ENCODE assay signal across 32 cellular contexts in the genomic region with DNA sequence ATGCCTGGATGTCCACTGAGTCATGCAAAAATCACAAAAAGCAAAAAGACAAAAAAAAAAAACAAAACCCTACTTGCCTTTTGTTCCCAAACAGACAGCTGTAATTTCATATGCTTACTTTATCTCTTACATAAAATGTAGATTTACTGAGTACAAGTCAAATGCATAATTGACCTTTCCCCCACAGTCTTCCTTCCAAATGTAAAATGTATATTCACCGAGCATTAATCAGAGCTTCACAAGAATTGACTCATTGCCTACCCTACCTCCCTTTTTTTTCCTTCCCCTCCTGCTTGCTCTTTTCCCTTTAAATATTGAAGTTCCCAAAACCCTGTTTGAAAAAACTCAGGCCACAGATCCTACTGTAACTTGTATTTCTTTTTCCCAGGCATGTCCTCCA. TPM values are rescaled to one million over a fixed set of nuclear protein-coding genes. Genes with fewer than 3 reads are reported as not detected.
"Had no signal": no experiment of that assay in that cellular context is flagged by ENCODE, and none has a peak within 500 bp of the region (broad histone marks: within the 10 kb centered on the region; RNA-seq: fewer than 3 reads in every experiment).

No MANE protein-coding gene starts in this region.

- H3K4me1 ChIP-seq: ascending aorta, SJCRH30 had no signal

- H3K9me3 ChIP-seq: ascending aorta, MG63, SJCRH30 had no signal

- H3K4me3 ChIP-seq: ascending aorta, MG63, SJCRH30, SK-N-MC had no signal

- ATAC-seq: activated CD8-positive, alpha-beta memory T cell treated with anti-CD3 and anti-CD28 coated beads, Interleukin-2, amount 10 ng/mL, durations not matched to agents 7 days and 5 days had no signal

- DNase-seq: activated CD4-positive, alpha-beta memory T cell treated with anti-CD3 and anti-CD28 coated beads, Interleukin-2, amount 10 ng/mL, durations not matched to agents 7 days and 5 days; activated CD4-positive, alpha-beta T cell treated with anti-CD3 and anti-CD28 coated beads for 1 hour; activated CD4-positive, alpha-beta T cell treated with anti-CD3 and anti-CD28 coated beads for 48 hours; activated CD4-positive, CD25-positive, alpha-beta regulatory T cell; activated CD8-positive, alpha-beta memory T cell treated with anti-CD3 and anti-CD28 coated beads for 24 hours; activated CD8-positive, alpha-beta memory T cell treated with anti-CD3 and anti-CD28 coated beads, Interleukin-2, amount 10 ng/mL, durations not matched to agents 7 days and 5 days; activated CD8-positive, alpha-beta memory T cell treated with anti-CD3 and anti-CD28 coated beads, Interleukin-2, amount 50 U/mL, for 48 hours; activated effector memory CD4-positive, alpha-beta T cell treated with Interleukin-2 at 50 U/mL for 16 hours; activated naive CD4-positive, alpha-beta T cell treated with anti-CD3 and anti-CD28 coated beads, Interleukin-2, amount 10 ng/mL, durations not matched to agents 7 days and 5 days; activated naive CD8-positive, alpha-beta T cell treated with anti-CD3 and anti-CD28 coated beads for 36 hours; activated T-cell treated with anti-CD3 and anti-CD28 coated beads, Interleukin-2, amount 50 U/mL, for 48 hours; amygdala; Kasumi-1; MG63; NCI-H1048; NCI-H1105 treated with DMSO at 0.1 percent for 48 hours; NCI-H1436; NCI-H1694; NCI-H2029; NCI-H510A; NCI-H526; NCI-H748 treated with DMSO at 0.1 percent for 48 hours; NK-92 treated with Interleukin-12 subunit alpha and Interleukin-12 subunit beta, amount 100 ng/mL, for 24 hours; SHP77; SJCRH30; T1000; WERI-Rb-1 had no signal

- H3K27me3 ChIP-seq: ascending aorta, MG63, SJCRH30 had no signal

- H3K27ac ChIP-seq: ascending aorta, SJCRH30, SK-N-MC, WERI-Rb-1 had no signal

- H3K36me3 ChIP-seq: ascending aorta, MG63, SJCRH30, WERI-Rb-1 had no signal

RNA-seq across cellular contexts. Expression of gene TMPRSS11B, which starts 32.6 kb away (rescaled TPM):
- total RNA-seq: activated CD4-positive, alpha-beta memory T cell treated with anti-CD3 and anti-CD28 coated beads, Interleukin-2, amount 10 ng/mL, durations not matched to agents 7 days and 5 days; activated CD8-positive, alpha-beta memory T cell treated with anti-CD3 and anti-CD28 coated beads, Interleukin-2, amount 10 ng/mL, durations not matched to agents 7 days and 5 days; activated naive CD8-positive, alpha-beta T cell treated with anti-CD3 and anti-CD28 coated beads for 36 hours; ascending aorta; cardiac septum; SJCRH30; T-helper 1 cell treated with Interleukin-12 subunit alpha and Interleukin-12 subunit beta and Interleukin-4 antibody, amounts not matched to agents 30 ng/mL and 1 ng/mL, for 36 hours; T-helper 2 cell treated with Interferon-gamma antibody and Interleukin-4, amounts not matched to agents 100 ng/mL and 5 ng/mL, for 36 hours had no signal
